Comparison of ENCODE assay signal across 8 cellular contexts in the genomic region with DNA sequence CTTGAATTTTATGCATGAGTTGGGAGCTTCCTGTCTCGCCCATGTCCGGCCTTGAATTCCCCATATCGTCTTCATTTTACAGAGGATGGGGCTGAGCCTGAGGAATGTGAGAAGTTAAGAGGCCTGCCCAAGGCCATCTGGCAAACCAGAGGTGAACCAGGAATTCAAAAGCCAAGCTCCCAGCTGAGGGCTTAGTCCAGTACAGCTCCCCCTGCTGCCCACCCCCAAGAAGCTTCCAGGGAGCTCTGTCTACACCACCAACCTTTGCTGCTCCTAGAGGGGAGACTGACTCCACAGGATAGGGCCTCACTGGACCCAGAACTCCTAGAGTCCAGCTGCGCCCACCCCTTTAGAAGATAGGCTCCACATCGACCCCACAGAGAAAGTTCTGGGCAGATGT. TPM values are rescaled to one million over a fixed set of nuclear protein-coding genes. Genes with fewer than 3 reads are reported as not detected.
DNase-seq lines count a peak whose midpoint lies in the region; ATAC-seq and TF ChIP-seq lines count a peak whose summit lies in the region.

No MANE protein-coding gene starts in this region.

- peaks cover 24% of the 10 kb centered on the region; the same call in 1 of the 2 replicates for H3K27me3 ChIP-seq in HCT116 (ENCODE audit: insufficient read depth, low read length)

- no peaks in the 10 kb centered on the region for H3K79me2 ChIP-seq in HCT116 (ENCODE audit: insufficient read depth, low read length)

- CTCF ChIA-PET in HCT116 (lab: Charles Lee) = interaction anchor here (0.6 to 1.7 kb wide), 6 partner anchors 169 to 724 kb away, joined by 3 to 12 read pairs (median 3); no protein-coding TSS in a partner anchor

- no peaks in the 10 kb centered on the region for H3K4me1 ChIP-seq in HCT116 (ENCODE audit: control insufficient read depth in 1 of 2, insufficient read depth in 2 of 2, low read length in 2 of 2)

- no peak overlapping the region for H3K9ac ChIP-seq in HCT116 (ENCODE audit: low read length)

- no peak overlapping the region for H3K4me3 ChIP-seq in HCT116 (replicated peaks in 1 of 2; ENCODE audit: low read depth in 1 of 2, low read length in 2 of 2)

- H3K36me3 ChIP-seq in HCT116 (ENCODE audit: control insufficient read depth in 1 of 2, insufficient read depth in 2 of 2, low read length in 2 of 2) = no peaks in the 10 kb centered on the region

- POLR2A ChIA-PET in HCT116 (lab: Charles Lee) = no interaction called here

- RAD21 ChIA-PET in HCT116 (lab: Charles Lee; ENCODE audit: low non-redundant PET in 1 of 2, low total read pairs in 2 of 2, uncharacterized antibody in 2 of 2, unreplicated experiment in 2 of 2) = interaction anchor here (0.7 to 1.3 kb wide), 2 partner anchors 295 to 666 kb away, joined by 3 read pairs; no protein-coding TSS in a partner anchor

- no TSS peak for BruUV-seq in HCT116 (replicated peaks; lab: Mats Ljungman, UMichigan)

- no peaks in the 10 kb centered on the region for H3K9me2 ChIP-seq in HCT116 (ENCODE audit: insufficient read depth)

- intact Hi-C loops in HCT116 (cut with micrococcal nuclease) = no loop called here

- no peak overlapping the region for H2AFZ ChIP-seq in HCT116 (ENCODE audit: low read depth, low read length, poor library complexity, severe bottlenecking)

- TF ChIP-seq RAD21 in HCT116 (IDR thresholded peaks at IDR 0.05; ENCODE audit: low read depth) = no peak

- ATAC-seq in HCT116 = peak; percentile 69
- ATAC-seq in HG03457 (IDR thresholded peaks at IDR 0.05; ENCODE audit: unreplicated experiment) = no peak
- no peak for ATAC-seq in HG03025 (IDR thresholded peaks at IDR 0.05; ENCODE audit: low FRiP score, unreplicated experiment)

- TF ChIP-seq CTCF in HCT116 (IDR thresholded peaks at IDR 0.05 in 2 of 3, conservative IDR thresholded peaks at IDR 0.05 in 1 of 3; ENCODE audit: borderline replicate concordance in 1 of 3, insufficient read depth in 1 of 3, low read depth in 2 of 3, low read length in 2 of 3) = peak in 2 of 3 experiments; percentile 55 to 62; a peak in 4 of 6 replicates
- TF ChIP-seq CTCF in VCaP (conservative IDR thresholded peaks at IDR 0.05) = peak; percentile 33; the same call in 1 of the 2 replicates

- peak; percentile 11 for DNase-seq in DMS53 (lab: John Stamatoyannopoulos, UW)
- DNase-seq in DMS53 treated with DMSO at 0.1 percent for 48 hours (lab: John Stamatoyannopoulos, UW; ENCODE audit: unreplicated experiment) = no peak
- peak; percentile 6 for DNase-seq in HCT116 (ENCODE audit: low read depth, low spot score)
- peak; percentile 38 for DNase-seq in left kidney (ENCODE audit: low read depth, low spot score)
- DNase-seq in amygdala (lab: John Stamatoyannopoulos, UW) = no peak

- no peaks in the 10 kb centered on the region for H3K9me3 ChIP-seq in HCT116 (ENCODE audit: control insufficient read depth in 1 of 2, insufficient read depth in 1 of 2, low read depth in 1 of 2, low read length in 2 of 2)

- no peaks in the 10 kb centered on the region for H4K20me1 ChIP-seq in HCT116 (ENCODE audit: insufficient read depth)

- H3K4me2 ChIP-seq in HCT116 (ENCODE audit: low read length) = no peak overlapping the region

- H3K27ac ChIP-seq in HCT116 (ENCODE audit: low read depth, low read length) = no peak overlapping the region
- no peak overlapping the region for H3K27ac ChIP-seq in VCaP

- no peak for TF ChIP-seq POLR2A in HCT116 (IDR thresholded peaks at IDR 0.05; ENCODE audit: borderline replicate concordance, extremely low read depth, insufficient read depth, insufficient read length)

TF ChIP-seq in HCT116, 20 proteins besides CTCF, POLR2A, EP300 and RAD21:
- TF ChIP-seq, protein P1, sequence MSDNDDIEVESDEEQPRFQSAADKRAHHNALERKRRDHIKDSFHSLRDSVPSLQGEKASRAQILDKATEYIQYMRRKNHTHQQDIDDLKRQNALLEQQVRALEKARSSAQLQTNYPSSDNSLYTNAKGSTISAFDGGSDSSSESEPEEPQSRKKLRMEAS (IDR thresholded peaks at IDR 0.05) = no peak
- TF ChIP-seq ELF1 (IDR thresholded peaks at IDR 0.05; ENCODE audit: borderline replicate concordance, low read depth) (no peak), EZH2 (IDR thresholded peaks at IDR 0.05) (no peak), YY1 (IDR thresholded peaks at IDR 0.05; ENCODE audit: extremely low read depth, insufficient replicate concordance, low read depth, low read length) (no peak), ZFX (IDR thresholded peaks at IDR 0.05) (no peak), FOSL1 (IDR thresholded peaks at IDR 0.05; ENCODE audit: low read depth) (no peak), SIN3A (IDR thresholded peaks at IDR 0.05; ENCODE audit: low read depth) (no peak), TCF7L2 (IDR thresholded peaks at IDR 0.05; ENCODE audit: borderline replicate concordance, extremely low read depth, insufficient read depth, insufficient read length) (no peak), CBX3 (IDR thresholded peaks at IDR 0.05; ENCODE audit: low read depth) (no peak), SRF (IDR thresholded peaks at IDR 0.05; ENCODE audit: low read depth) (no peak), EGR1 (IDR thresholded peaks at IDR 0.05; ENCODE audit: low read depth) (no peak), SP1 (IDR thresholded peaks at IDR 0.05; ENCODE audit: low read depth) (no peak), POLR2AphosphoS5 (IDR thresholded peaks at IDR 0.05; ENCODE audit: low read depth, low read length) (no peak)
- TF ChIP-seq, protein P2, sequence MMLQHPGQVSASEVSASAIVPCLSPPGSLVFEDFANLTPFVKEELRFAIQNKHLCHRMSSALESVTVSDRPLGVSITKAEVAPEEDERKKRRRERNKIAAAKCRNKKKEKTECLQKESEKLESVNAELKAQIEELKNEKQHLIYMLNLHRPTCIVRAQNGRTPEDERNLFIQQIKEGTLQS (IDR thresholded peaks at IDR 0.05) = no peak
- TF ChIP-seq, protein P3, sequence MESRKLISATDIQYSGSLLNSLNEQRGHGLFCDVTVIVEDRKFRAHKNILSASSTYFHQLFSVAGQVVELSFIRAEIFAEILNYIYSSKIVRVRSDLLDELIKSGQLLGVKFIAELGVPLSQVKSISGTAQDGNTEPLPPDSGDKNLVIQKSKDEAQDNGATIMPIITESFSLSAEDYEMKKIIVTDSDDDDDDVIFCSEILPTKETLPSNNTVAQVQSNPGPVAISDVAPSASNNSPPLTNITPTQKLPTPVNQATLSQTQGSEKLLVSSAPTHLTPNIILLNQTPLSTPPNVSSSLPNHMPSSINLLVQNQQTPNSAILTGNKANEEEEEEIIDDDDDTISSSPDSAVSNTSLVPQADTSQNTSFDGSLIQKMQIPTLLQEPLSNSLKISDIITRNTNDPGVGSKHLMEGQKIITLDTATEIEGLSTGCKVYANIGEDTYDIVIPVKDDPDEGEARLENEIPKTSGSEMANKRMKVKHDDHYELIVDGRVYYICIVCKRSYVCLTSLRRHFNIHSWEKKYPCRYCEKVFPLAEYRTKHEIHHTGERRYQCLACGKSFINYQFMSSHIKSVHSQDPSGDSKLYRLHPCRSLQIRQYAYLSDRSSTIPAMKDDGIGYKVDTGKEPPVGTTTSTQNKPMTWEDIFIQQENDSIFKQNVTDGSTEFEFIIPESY (IDR thresholded peaks at IDR 0.05; ENCODE audit: extremely low read depth, insufficient replicate concordance, low read length) = no peak
- TF ChIP-seq, protein P4, sequence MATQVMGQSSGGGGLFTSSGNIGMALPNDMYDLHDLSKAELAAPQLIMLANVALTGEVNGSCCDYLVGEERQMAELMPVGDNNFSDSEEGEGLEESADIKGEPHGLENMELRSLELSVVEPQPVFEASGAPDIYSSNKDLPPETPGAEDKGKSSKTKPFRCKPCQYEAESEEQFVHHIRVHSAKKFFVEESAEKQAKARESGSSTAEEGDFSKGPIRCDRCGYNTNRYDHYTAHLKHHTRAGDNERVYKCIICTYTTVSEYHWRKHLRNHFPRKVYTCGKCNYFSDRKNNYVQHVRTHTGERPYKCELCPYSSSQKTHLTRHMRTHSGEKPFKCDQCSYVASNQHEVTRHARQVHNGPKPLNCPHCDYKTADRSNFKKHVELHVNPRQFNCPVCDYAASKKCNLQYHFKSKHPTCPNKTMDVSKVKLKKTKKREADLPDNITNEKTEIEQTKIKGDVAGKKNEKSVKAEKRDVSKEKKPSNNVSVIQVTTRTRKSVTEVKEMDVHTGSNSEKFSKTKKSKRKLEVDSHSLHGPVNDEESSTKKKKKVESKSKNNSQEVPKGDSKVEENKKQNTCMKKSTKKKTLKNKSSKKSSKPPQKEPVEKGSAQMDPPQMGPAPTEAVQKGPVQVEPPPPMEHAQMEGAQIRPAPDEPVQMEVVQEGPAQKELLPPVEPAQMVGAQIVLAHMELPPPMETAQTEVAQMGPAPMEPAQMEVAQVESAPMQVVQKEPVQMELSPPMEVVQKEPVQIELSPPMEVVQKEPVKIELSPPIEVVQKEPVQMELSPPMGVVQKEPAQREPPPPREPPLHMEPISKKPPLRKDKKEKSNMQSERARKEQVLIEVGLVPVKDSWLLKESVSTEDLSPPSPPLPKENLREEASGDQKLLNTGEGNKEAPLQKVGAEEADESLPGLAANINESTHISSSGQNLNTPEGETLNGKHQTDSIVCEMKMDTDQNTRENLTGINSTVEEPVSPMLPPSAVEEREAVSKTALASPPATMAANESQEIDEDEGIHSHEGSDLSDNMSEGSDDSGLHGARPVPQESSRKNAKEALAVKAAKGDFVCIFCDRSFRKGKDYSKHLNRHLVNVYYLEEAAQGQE (IDR thresholded peaks at IDR 0.05; ENCODE audit: low read depth) = no peak
TF ChIP-seq in HCT116: peak in this region for 0.

RNA-seq across cellular contexts. Expression of a gene that starts 20.7 kb away (rescaled TPM):
- not detected for total RNA-seq in HCT116 (2021; ENCODE audit: unreplicated experiment)
- not detected in 2 replicates for polyA plus RNA-seq in HCT116 (2012)

Comparison
In these comparisons a context has a peak if more than half of its experiments do, and no peak if none do; other contexts are left out.
1. DNase-seq: peak in DMS53 (single experiment), HCT116 (single experiment) and left kidney (single experiment); none in DMS53 treated with DMSO at 0.1 percent for 48 hours (single experiment) and amygdala (0 of 56).